1 cellular context compared by ENCODE assay signal in the genomic region with DNA sequence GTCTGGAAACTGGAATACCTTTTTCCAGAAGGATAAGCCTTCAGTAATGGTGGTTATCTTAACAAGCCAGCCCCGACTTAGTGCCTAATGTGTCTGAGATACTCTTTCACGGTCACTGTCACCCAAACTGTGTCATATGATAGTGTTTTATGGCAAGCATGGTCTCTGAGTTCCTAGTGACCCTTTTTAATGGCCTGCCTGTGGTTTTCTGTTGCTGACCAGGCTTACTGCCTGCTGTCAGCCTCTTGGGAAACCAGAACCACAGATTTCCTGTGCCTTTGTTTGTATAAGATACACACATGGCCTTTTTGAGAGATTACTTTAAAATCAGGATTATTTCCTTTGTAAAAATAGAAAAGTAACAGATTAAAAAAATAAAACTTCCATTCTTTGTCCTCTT.
A peak's percentile ranks its signal among the peaks of the same experiment; 100 is the strongest.
TF ChIP-seq lines count a peak whose summit lies in the region.

No MANE protein-coding gene starts in this region.

TF ChIP-seq in K562, 482 proteins besides CTCF, POLR2A, EP300 and RAD21 (continued from another document and continues in another):
- TF ChIP-seq, protein P1, sequence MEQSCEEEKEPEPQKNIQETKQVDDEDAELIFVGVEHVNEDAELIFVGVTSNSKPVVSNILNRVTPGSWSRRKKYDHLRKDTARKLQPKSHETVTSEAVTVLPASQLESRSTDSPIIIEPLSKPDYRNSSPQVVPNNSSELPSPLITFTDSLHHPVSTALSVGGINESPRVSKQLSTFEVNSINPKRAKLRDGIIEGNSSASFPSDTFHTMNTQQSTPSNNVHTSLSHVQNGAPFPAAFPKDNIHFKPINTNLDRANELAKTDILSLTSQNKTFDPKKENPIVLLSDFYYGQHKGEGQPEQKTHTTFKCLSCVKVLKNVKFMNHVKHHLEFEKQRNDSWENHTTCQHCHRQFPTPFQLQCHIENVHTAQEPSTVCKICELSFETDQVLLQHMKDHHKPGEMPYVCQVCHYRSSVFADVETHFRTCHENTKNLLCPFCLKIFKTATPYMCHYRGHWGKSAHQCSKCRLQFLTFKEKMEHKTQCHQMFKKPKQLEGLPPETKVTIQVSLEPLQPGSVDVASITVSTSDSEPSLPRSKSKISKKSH (CRISPR knock-in tag; IDR thresholded peaks at IDR 0.05), result no peak
- TF ChIP-seq ATF4 (CRISPR knock-in tag; IDR thresholded peaks at IDR 0.05) (no peak), ZNF639 (CRISPR knock-in tag; conservative IDR thresholded peaks at IDR 0.05 in 1 of 2, IDR thresholded peaks at IDR 0.05 in 1 of 2) (peak in 1 of 2 experiments; percentile 66; a peak in 2 of 4 replicates), SMARCA4 (IDR thresholded peaks at IDR 0.05) (peak; percentile 83; the same call in 1 of the 2 replicates), WHSC1 (IDR thresholded peaks at IDR 0.05; ENCODE audit: low read length) (no peak), NRF1 (conservative IDR thresholded peaks at IDR 0.05 in 1 of 2, IDR thresholded peaks at IDR 0.05 in 1 of 2) (peak in 1 of 2 experiments; percentile 10; a peak in 1 of 4 replicates), SOX6 (IDR thresholded peaks at IDR 0.05) (peak; percentile 89), REST (CRISPR knock-in tag; IDR thresholded peaks at IDR 0.05; ENCODE audit: low read depth) (no peak), SRSF7 (optimal IDR thresholded peaks at IDR 0.05; ENCODE audit: low read depth, low read length) (no peak), POLR2H (tag; IDR thresholded peaks at IDR 0.05; ENCODE audit: low read depth) (no peak), CLOCK (CRISPR knock-in tag; IDR thresholded peaks at IDR 0.05; ENCODE audit: borderline replicate concordance) (no peak), SRSF3 (IDR thresholded peaks at IDR 0.05; ENCODE audit: insufficient read depth, low read length) (no peak), MTA3 (IDR thresholded peaks at IDR 0.05; ENCODE audit: borderline replicate concordance) (0 out of 2 replicates have a peak, but pooled peaks have one; percentile 62), ZNF175 (CRISPR knock-in tag; IDR thresholded peaks at IDR 0.05; ENCODE audit: low read depth) (peak; percentile 80), ZBTB43 (CRISPR knock-in tag; IDR thresholded peaks at IDR 0.05) (no peak), ATF7 (IDR thresholded peaks at IDR 0.05) (peak; percentile 66; the same call in 1 of the 2 replicates), HMG20A (CRISPR knock-in tag; conservative IDR thresholded peaks at IDR 0.05) (peak; percentile 78; the same call in 1 of the 2 replicates), FOXM1 (IDR thresholded peaks at IDR 0.05; ENCODE audit: low read depth) (peak; percentile 87), FOXM1 (CRISPR knock-in tag; IDR thresholded peaks at IDR 0.05; ENCODE audit: low read depth) (no peak), MEIS2 (IDR thresholded peaks at IDR 0.05; ENCODE audit: partially characterized antibody) (peak; percentile 94), NFIC (IDR thresholded peaks at IDR 0.05) (peak; percentile 82), NR2C1 (IDR thresholded peaks at IDR 0.05) (no peak), NR2C1 (tag; IDR thresholded peaks at IDR 0.05) (peak; percentile 33; the same call in 1 of the 2 replicates), MTA1 (IDR thresholded peaks at IDR 0.05; ENCODE audit: borderline replicate concordance) (0 out of 2 replicates have a peak, but pooled peaks have one; percentile 31), ZNF282 (CRISPR knock-in tag; IDR thresholded peaks at IDR 0.05) (no peak), GABPA (tag; conservative IDR thresholded peaks at IDR 0.05; ENCODE audit: low read depth) (no peak; the same call in 1 of the 2 replicates), ZNF57 (CRISPR knock-in tag; IDR thresholded peaks at IDR 0.05) (no peak), SPI1 (IDR thresholded peaks at IDR 0.05; ENCODE audit: borderline replicate concordance, low read depth, low read length) (no peak), THAP7 (CRISPR knock-in tag; IDR thresholded peaks at IDR 0.05) (no peak), ARID1B (IDR thresholded peaks at IDR 0.05) (peak; percentile 95), DPF2 (IDR thresholded peaks at IDR 0.05) (peak; percentile 84), STAT5A (IDR thresholded peaks at IDR 0.05; ENCODE audit: borderline replicate concordance, low read length) (peak; percentile 92), TFAM (CRISPR knock-in tag; conservative IDR thresholded peaks at IDR 0.05) (no peak), NBN (IDR thresholded peaks at IDR 0.05; ENCODE audit: low read depth) (peak; percentile 77; the same call in 1 of the 2 replicates), NCOR1 (IDR thresholded peaks at IDR 0.05) (peak; percentile 92), RBFOX2 (IDR thresholded peaks at IDR 0.05; ENCODE audit: low read depth, low read length) (no peak), ZNF551 (CRISPR knock-in tag; IDR thresholded peaks at IDR 0.05) (no peak), C11orf30 (IDR thresholded peaks at IDR 0.05; ENCODE audit: low read depth) (no peak)
- TF ChIP-seq, protein P2, sequence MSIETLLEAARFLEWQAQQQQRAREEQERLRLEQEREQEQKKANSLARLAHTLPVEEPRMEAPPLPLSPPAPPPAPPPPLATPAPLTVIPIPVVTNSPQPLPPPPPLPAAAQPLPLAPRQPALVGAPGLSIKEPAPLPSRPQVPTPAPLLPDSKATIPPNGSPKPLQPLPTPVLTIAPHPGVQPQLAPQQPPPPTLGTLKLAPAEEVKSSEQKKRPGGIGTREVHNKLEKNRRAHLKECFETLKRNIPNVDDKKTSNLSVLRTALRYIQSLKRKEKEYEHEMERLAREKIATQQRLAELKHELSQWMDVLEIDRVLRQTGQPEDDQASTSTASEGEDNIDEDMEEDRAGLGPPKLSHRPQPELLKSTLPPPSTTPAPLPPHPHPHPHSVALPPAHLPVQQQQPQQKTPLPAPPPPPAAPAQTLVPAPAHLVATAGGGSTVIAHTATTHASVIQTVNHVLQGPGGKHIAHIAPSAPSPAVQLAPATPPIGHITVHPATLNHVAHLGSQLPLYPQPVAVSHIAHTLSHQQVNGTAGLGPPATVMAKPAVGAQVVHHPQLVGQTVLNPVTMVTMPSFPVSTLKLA (conservative IDR thresholded peaks at IDR 0.05), result peak; percentile 24 to 72; a peak in 2 of 4 replicates
- TF ChIP-seq, protein P3, sequence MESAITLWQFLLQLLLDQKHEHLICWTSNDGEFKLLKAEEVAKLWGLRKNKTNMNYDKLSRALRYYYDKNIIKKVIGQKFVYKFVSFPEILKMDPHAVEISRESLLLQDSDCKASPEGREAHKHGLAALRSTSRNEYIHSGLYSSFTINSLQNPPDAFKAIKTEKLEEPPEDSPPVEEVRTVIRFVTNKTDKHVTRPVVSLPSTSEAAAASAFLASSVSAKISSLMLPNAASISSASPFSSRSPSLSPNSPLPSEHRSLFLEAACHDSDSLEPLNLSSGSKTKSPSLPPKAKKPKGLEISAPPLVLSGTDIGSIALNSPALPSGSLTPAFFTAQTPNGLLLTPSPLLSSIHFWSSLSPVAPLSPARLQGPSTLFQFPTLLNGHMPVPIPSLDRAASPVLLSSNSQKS (CRISPR knock-in tag; IDR thresholded peaks at IDR 0.05), result no peak
- TF ChIP-seq, protein P4, sequence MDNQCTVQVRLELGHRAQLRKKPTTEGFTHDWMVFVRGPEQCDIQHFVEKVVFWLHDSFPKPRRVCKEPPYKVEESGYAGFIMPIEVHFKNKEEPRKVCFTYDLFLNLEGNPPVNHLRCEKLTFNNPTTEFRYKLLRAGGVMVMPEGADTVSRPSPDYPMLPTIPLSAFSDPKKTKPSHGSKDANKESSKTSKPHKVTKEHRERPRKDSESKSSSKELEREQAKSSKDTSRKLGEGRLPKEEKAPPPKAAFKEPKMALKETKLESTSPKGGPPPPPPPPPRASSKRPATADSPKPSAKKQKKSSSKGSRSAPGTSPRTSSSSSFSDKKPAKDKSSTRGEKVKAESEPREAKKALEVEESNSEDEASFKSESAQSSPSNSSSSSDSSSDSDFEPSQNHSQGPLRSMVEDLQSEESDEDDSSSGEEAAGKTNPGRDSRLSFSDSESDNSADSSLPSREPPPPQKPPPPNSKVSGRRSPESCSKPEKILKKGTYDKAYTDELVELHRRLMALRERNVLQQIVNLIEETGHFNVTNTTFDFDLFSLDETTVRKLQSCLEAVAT (IDR thresholded peaks at IDR 0.05), result peak in 1 of 2 experiments; percentile 87; a peak in 2 of 4 replicates
- TF ChIP-seq, protein P5, sequence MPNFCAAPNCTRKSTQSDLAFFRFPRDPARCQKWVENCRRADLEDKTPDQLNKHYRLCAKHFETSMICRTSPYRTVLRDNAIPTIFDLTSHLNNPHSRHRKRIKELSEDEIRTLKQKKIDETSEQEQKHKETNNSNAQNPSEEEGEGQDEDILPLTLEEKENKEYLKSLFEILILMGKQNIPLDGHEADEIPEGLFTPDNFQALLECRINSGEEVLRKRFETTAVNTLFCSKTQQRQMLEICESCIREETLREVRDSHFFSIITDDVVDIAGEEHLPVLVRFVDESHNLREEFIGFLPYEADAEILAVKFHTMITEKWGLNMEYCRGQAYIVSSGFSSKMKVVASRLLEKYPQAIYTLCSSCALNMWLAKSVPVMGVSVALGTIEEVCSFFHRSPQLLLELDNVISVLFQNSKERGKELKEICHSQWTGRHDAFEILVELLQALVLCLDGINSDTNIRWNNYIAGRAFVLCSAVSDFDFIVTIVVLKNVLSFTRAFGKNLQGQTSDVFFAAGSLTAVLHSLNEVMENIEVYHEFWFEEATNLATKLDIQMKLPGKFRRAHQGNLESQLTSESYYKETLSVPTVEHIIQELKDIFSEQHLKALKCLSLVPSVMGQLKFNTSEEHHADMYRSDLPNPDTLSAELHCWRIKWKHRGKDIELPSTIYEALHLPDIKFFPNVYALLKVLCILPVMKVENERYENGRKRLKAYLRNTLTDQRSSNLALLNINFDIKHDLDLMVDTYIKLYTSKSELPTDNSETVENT (CRISPR knock-in tag; IDR thresholded peaks at IDR 0.05), result no peak
